17 cellular contexts compared by ENCODE assay signal in the genomic region with DNA sequence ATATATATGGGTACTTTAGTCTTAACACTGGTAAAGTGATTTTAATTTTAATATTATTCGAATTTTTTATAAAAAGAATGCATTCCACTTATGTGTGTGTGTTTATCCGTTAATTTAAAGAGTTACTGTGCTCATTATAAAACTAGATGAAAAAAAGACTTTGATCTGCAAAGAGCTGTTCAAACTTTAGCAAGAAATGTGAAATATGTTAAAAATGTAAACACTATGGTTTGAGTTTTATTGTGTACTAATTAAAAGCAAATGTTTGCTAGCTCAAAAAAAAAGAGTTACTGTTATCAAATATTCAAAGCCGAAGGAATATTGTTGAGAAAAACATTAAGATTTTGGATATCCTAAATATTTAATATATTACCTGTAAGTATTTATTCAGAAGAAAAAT. TPM values are rescaled to one million over a fixed set of nuclear protein-coding genes. Genes with fewer than 3 reads are reported as not detected.
DNase-seq lines count a peak whose midpoint lies in the region; ATAC-seq and TF ChIP-seq lines count a peak whose summit lies in the region.
"Had no signal": no experiment of that assay in that cellular context is flagged by ENCODE, and none has a peak within 500 bp of the region (broad histone marks: within the 10 kb centered on the region; RNA-seq: fewer than 3 reads in every experiment).

No MANE protein-coding gene starts in this region.

- TF ChIP-seq CTCF in AG10803 (conservative IDR thresholded peaks at IDR 0.05; ENCODE audit: low read length), result no peak
- TF ChIP-seq CTCF in smooth muscle cell (IDR thresholded peaks at IDR 0.05; ENCODE audit: borderline replicate concordance, insufficient read depth, poor library complexity, severe bottlenecking), result no peak

- H4K20me1 ChIP-seq in smooth muscle cell (ENCODE audit: low read depth), result no peaks in the 10 kb centered on the region

- H3K9ac ChIP-seq in smooth muscle cell (ENCODE audit: low read depth), result no peak overlapping the region

- 66% methylated on average over 3 of the region's 3 CpGs for WGBS in smooth muscle cell (ENCODE audit: low lambda C conversion rate)

- H2AFZ ChIP-seq in smooth muscle cell (ENCODE audit: low read depth), result no peak overlapping the region

- no peaks in the 10 kb centered on the region for H3K27me3 ChIP-seq in SJSA1 (replicated peaks)
- no peaks in the 10 kb centered on the region for H3K27me3 ChIP-seq in smooth muscle cell (ENCODE audit: low read depth)

- DNase-seq in AG10803 (ENCODE audit: low read depth) (peak; percentile 66), SJSA1 (ENCODE audit: low read depth in 1 of 2, low spot score in 2 of 2) (no peak), fibroblast of gingiva (ENCODE audit: low read depth) (peak; percentile 40), smooth muscle cell (lab: John Stamatoyannopoulos, UW; ENCODE audit: unreplicated experiment) (no peak), Ammon's horn (ENCODE audit: low spot score) (no peak), NCI-H510A (lab: John Stamatoyannopoulos, UW) (no peak)
- DNase-seq: 8988T; BE2C; CD8-positive, alpha-beta T cell; COR-L47; HFFc6; IMR-90; Kasumi-1; KBM-7 had no signal

- H3K4me1 ChIP-seq in SJSA1 (replicated peaks) (peaks cover 31% of the 10 kb centered on the region), smooth muscle cell (ENCODE audit: low read depth) (peaks cover 8% of the 10 kb centered on the region)
- H3K4me1 ChIP-seq: BE2C, HAP-1 had no signal

- no peaks in the 10 kb centered on the region for H3K9me3 ChIP-seq in SJSA1 (replicated peaks)
- H3K9me3 ChIP-seq in smooth muscle cell (replicated peaks; ENCODE audit: low read depth), result no peaks in the 10 kb centered on the region
- H3K9me3 ChIP-seq: BE2C, HAP-1 had no signal

- H3K79me2 ChIP-seq in smooth muscle cell (ENCODE audit: low read depth), result no peaks in the 10 kb centered on the region

- no peak for ATAC-seq in HG03097 (IDR thresholded peaks at IDR 0.05; ENCODE audit: low FRiP score, unreplicated experiment)
- ATAC-seq: CD8-positive, alpha-beta T cell had no signal

- no peaks in the 10 kb centered on the region for H3F3A ChIP-seq in smooth muscle cell (ENCODE audit: low read depth)

- peak overlapping the region; percentile 12 for H3K4me2 ChIP-seq in smooth muscle cell

- H3K36me3 ChIP-seq in SJSA1 (no peaks in the 10 kb centered on the region), smooth muscle cell (ENCODE audit: low read depth) (no peaks in the 10 kb centered on the region)
- H3K36me3 ChIP-seq: BE2C, HAP-1 had no signal

- H3K27ac ChIP-seq in SJSA1 (peak overlapping the region; percentile 25), smooth muscle cell (ENCODE audit: low read depth) (no peak overlapping the region)
- H3K27ac ChIP-seq: HL-60 had no signal

- H3K4me3 ChIP-seq in AG10803 (ENCODE audit: low read length) (no peak overlapping the region), SJSA1 (no peak overlapping the region), smooth muscle cell (no peak overlapping the region)
- H3K4me3 ChIP-seq: HAP-1 had no signal

RNA-seq across cellular contexts. Expression of a gene that starts 34.5 kb away (rescaled TPM):
- total RNA-seq in SJSA1 (2014; rRNA removed; shearing (Covaris generic)), result 64.8 and 83.9 TPM in 2 replicates
- 135 and 179 TPM in 2 replicates for total RNA-seq in smooth muscle cell
- polyA plus RNA-seq in smooth muscle cell, result 93.6 and 103 TPM in 2 replicates

Comparison
In these comparisons a context has a peak if more than half of its experiments do, and no peak if none do; other contexts are left out.
1. DNase-seq: peak in AG10803 (single experiment) and fibroblast of gingiva (single experiment); none in SJSA1 (0 of 2), smooth muscle cell (single experiment), Ammon's horn (single experiment) and NCI-H510A (single experiment).